36 cellular contexts compared by ENCODE assay signal in genomic region chr13:112226320-112227002, GRCh38.
"Had no signal": no experiment of that assay in that cellular context is flagged by ENCODE, and none has a peak within 500 bp of the region (broad histone marks: within the 10 kb centered on the region; RNA-seq: fewer than 3 reads in every experiment).

No MANE protein-coding gene starts in this region.

- H3K27me3 ChIP-seq: ascending aorta, colonic mucosa had no signal

- H3K9me3 Mint-ChIP-seq: activated B cell treated with CpG ODN at 0.5 μM for 24 hours; activated CD4-positive, alpha-beta memory T cell treated with anti-CD3 and anti-CD28 coated beads for 36 hours; activated CD4-positive, alpha-beta T cell treated with anti-CD3 and anti-CD28 coated beads, Interleukin-2, amount 10 ng/mL, durations not matched to agents 24 days and 14 days; activated naive CD4-positive, alpha-beta T cell treated with anti-CD3 and anti-CD28 coated beads, Interleukin-2, amount 10 ng/mL, durations not matched to agents 7 days and 5 days; activated naive CD4-positive, alpha-beta T cell treated with anti-CD3 and anti-CD28 coated beads, Interleukin-2, amount 50 U/mL, for 72 hours; activated naive CD8-positive, alpha-beta T cell treated with anti-CD3 and anti-CD28 coated beads, Interleukin-2, amount 10 ng/mL, durations not matched to agents 7 days and 5 days; activated T-helper 1 cell treated with anti-CD3 and anti-CD28 coated beads, Interleukin-12 subunit alpha, Interleukin-12 subunit beta, Interleukin-2, Interleukin-4 antibody, amounts not matched to agents 30 ng/mL and 10 ng/mL and 1 ng/mL, durations not matched to agents 14 hours and 24 hours and 36 hours; activated T-helper 2 cell treated with anti-CD3 and anti-CD28 coated beads, Interferon-gamma antibody, Interleukin-2, Interleukin-4, amounts not matched to agents 10 μg/mL and 5 μg/mL and 100 μg/mL, durations not matched to agents 14 hours and 24 hours and 36 hours; T-helper 2 cell treated with Interferon-gamma antibody and Interleukin-4, amounts not matched to agents 5 μg/mL and 100 μg/mL, for 36 hours had no signal

- H3K27ac ChIP-seq: ascending aorta, breast epithelium, cardiac muscle cell, colonic mucosa, epithelial cell of prostate, esophagus squamous epithelium, gastroesophageal sphincter, WERI-Rb-1 had no signal

- H3K36me3 ChIP-seq: ascending aorta, breast epithelium, cardiac muscle cell, colonic mucosa, esophagus squamous epithelium, gastroesophageal sphincter, WERI-Rb-1 had no signal

- H3K4me3 Mint-ChIP-seq: activated B cell treated with CpG ODN at 0.5 μM for 24 hours; activated CD4-positive, alpha-beta memory T cell treated with anti-CD3 and anti-CD28 coated beads for 36 hours; activated CD4-positive, alpha-beta T cell treated with anti-CD3 and anti-CD28 coated beads for 36 hours; activated CD4-positive, alpha-beta T cell treated with anti-CD3 and anti-CD28 coated beads, Interleukin-2, amount 10 ng/mL, durations not matched to agents 24 days and 14 days; activated CD8-positive, alpha-beta memory T cell treated with anti-CD3 and anti-CD28 coated beads, Interleukin-2, amount 10 ng/mL, durations not matched to agents 7 days and 5 days; activated CD8-positive, alpha-beta T cell treated with anti-CD3 and anti-CD28 coated beads, Interleukin-2, amount 10 ng/mL, durations not matched to agents 7 days and 5 days; activated naive CD4-positive, alpha-beta T cell treated with anti-CD3 and anti-CD28 coated beads, Interleukin-2, amount 10 ng/mL, durations not matched to agents 7 days and 5 days; activated naive CD8-positive, alpha-beta T cell treated with anti-CD3 and anti-CD28 coated beads, Interleukin-2, amount 10 ng/mL, durations not matched to agents 7 days and 5 days; activated T-helper 1 cell treated with anti-CD3 and anti-CD28 coated beads, Interleukin-12 subunit alpha, Interleukin-12 subunit beta, Interleukin-2, Interleukin-4 antibody, amounts not matched to agents 30 ng/mL and 10 ng/mL and 1 ng/mL, durations not matched to agents 14 hours and 24 hours and 36 hours; brain; T-helper 17 cell; T-helper 2 cell treated with Interferon-gamma antibody and Interleukin-4, amounts not matched to agents 5 μg/mL and 100 μg/mL, for 36 hours had no signal

- ATAC-seq: activated CD4-positive, alpha-beta T cell treated with anti-CD3 and anti-CD28 coated beads for 36 hours; activated CD4-positive, CD25-positive, alpha-beta regulatory T cell treated with anti-CD3 and anti-CD28 coated beads, Interleukin-2, amount 50 U/mL, for 24 hours; activated CD8-positive, alpha-beta memory T cell treated with anti-CD3 and anti-CD28 coated beads, Interleukin-2, amount 10 ng/mL, durations not matched to agents 7 days and 5 days; activated CD8-positive, alpha-beta T cell treated with anti-CD3 and anti-CD28 coated beads, Interleukin-2, amount 10 ng/mL, durations not matched to agents 7 days and 5 days; activated naive CD4-positive, alpha-beta T cell treated with anti-CD3 and anti-CD28 coated beads, Interleukin-2, amount 50 U/mL, for 72 hours; gastroesophageal sphincter; T-helper 17 cell had no signal

- H3K27ac Mint-ChIP-seq: activated B cell treated with CpG ODN at 0.5 μM for 24 hours; activated CD4-positive, alpha-beta memory T cell treated with anti-CD3 and anti-CD28 coated beads for 36 hours; activated CD4-positive, alpha-beta T cell treated with anti-CD3 and anti-CD28 coated beads for 36 hours; activated CD4-positive, alpha-beta T cell treated with anti-CD3 and anti-CD28 coated beads, Interleukin-2, amount 10 ng/mL, durations not matched to agents 24 days and 14 days; activated CD8-positive, alpha-beta memory T cell treated with anti-CD3 and anti-CD28 coated beads, Interleukin-2, amount 10 ng/mL, durations not matched to agents 7 days and 5 days; activated CD8-positive, alpha-beta T cell treated with anti-CD3 and anti-CD28 coated beads, Interleukin-2, amount 10 ng/mL, durations not matched to agents 7 days and 5 days; activated naive CD4-positive, alpha-beta T cell treated with anti-CD3 and anti-CD28 coated beads, Interleukin-2, amount 10 ng/mL, durations not matched to agents 7 days and 5 days; activated naive CD4-positive, alpha-beta T cell treated with anti-CD3 and anti-CD28 coated beads, Interleukin-2, amount 50 U/mL, for 72 hours; activated naive CD8-positive, alpha-beta T cell treated with anti-CD3 and anti-CD28 coated beads, Interleukin-2, amount 10 ng/mL, durations not matched to agents 7 days and 5 days; activated T-helper 1 cell treated with anti-CD3 and anti-CD28 coated beads, Interleukin-12 subunit alpha, Interleukin-12 subunit beta, Interleukin-2, Interleukin-4 antibody, amounts not matched to agents 30 ng/mL and 10 ng/mL and 1 ng/mL, durations not matched to agents 14 hours and 24 hours and 36 hours; activated T-helper 2 cell treated with anti-CD3 and anti-CD28 coated beads, Interferon-gamma antibody, Interleukin-2, Interleukin-4, amounts not matched to agents 10 μg/mL and 5 μg/mL and 100 μg/mL, durations not matched to agents 14 hours and 24 hours and 36 hours; brain; T-helper 17 cell; T-helper 2 cell treated with Interferon-gamma antibody and Interleukin-4, amounts not matched to agents 5 μg/mL and 100 μg/mL, for 36 hours had no signal

- H3K36me3 Mint-ChIP-seq: activated CD4-positive, alpha-beta memory T cell treated with anti-CD3 and anti-CD28 coated beads for 36 hours; activated CD8-positive, alpha-beta memory T cell treated with anti-CD3 and anti-CD28 coated beads, Interleukin-2, amount 10 ng/mL, durations not matched to agents 7 days and 5 days; activated naive CD4-positive, alpha-beta T cell treated with anti-CD3 and anti-CD28 coated beads, Interleukin-2, amount 10 ng/mL, durations not matched to agents 7 days and 5 days; activated naive CD4-positive, alpha-beta T cell treated with anti-CD3 and anti-CD28 coated beads, Interleukin-2, amount 50 U/mL, for 72 hours; activated naive CD8-positive, alpha-beta T cell treated with anti-CD3 and anti-CD28 coated beads, Interleukin-2, amount 10 ng/mL, durations not matched to agents 7 days and 5 days; brain had no signal

- H3K4me3 ChIP-seq: ascending aorta, breast epithelium, cardiac muscle cell, colonic mucosa, esophagus squamous epithelium, gastroesophageal sphincter had no signal

- H3K9me3 ChIP-seq: ascending aorta, breast epithelium, colonic mucosa, esophagus squamous epithelium, gastroesophageal sphincter had no signal

- H3K4me1 ChIP-seq: ascending aorta, breast epithelium, colonic mucosa, esophagus squamous epithelium, gastroesophageal sphincter had no signal

- H3K4me1 Mint-ChIP-seq: activated B cell treated with CpG ODN at 0.5 μM for 24 hours; activated CD4-positive, alpha-beta T cell treated with anti-CD3 and anti-CD28 coated beads for 36 hours; activated CD4-positive, alpha-beta T cell treated with anti-CD3 and anti-CD28 coated beads, Interleukin-2, amount 10 ng/mL, durations not matched to agents 24 days and 14 days; activated CD8-positive, alpha-beta memory T cell treated with anti-CD3 and anti-CD28 coated beads, Interleukin-2, amount 10 ng/mL, durations not matched to agents 7 days and 5 days; activated naive CD4-positive, alpha-beta T cell treated with anti-CD3 and anti-CD28 coated beads, Interleukin-2, amount 10 ng/mL, durations not matched to agents 7 days and 5 days; activated naive CD8-positive, alpha-beta T cell treated with anti-CD3 and anti-CD28 coated beads, Interleukin-2, amount 10 ng/mL, durations not matched to agents 7 days and 5 days; T-helper 17 cell had no signal

- DNase-seq: activated B cell treated with CpG ODN at 0.5 μM for 24 hours; activated CD4-positive, alpha-beta memory T cell treated with anti-CD3 and anti-CD28 coated beads for 36 hours; activated CD4-positive, alpha-beta T cell treated with anti-CD3 and anti-CD28 coated beads for 36 hours; activated CD4-positive, alpha-beta T cell treated with anti-CD3 and anti-CD28 coated beads, Interleukin-2, amount 10 ng/mL, durations not matched to agents 24 days and 14 days; activated CD8-positive, alpha-beta memory T cell treated with anti-CD3 and anti-CD28 coated beads, Interleukin-2, amount 10 ng/mL, durations not matched to agents 7 days and 5 days; activated CD8-positive, alpha-beta memory T cell treated with anti-CD3 and anti-CD28 coated beads, Interleukin-2, amount 50 U/mL, for 4 hours; activated CD8-positive, alpha-beta T cell treated with anti-CD3 and anti-CD28 coated beads, Interleukin-2, amount 10 ng/mL, durations not matched to agents 7 days and 5 days; activated effector memory CD4-positive, alpha-beta T cell treated with anti-CD3 and anti-CD28 coated beads, Interleukin-2, amount 50 U/mL, for 16 hours; activated naive CD4-positive, alpha-beta T cell treated with anti-CD3 and anti-CD28 coated beads, Interleukin-2, amount 10 ng/mL, durations not matched to agents 7 days and 5 days; activated naive CD8-positive, alpha-beta T cell treated with anti-CD3 and anti-CD28 coated beads, Interleukin-2, amount 10 ng/mL, durations not matched to agents 7 days and 5 days; activated T-cell treated with anti-CD3 and anti-CD28 coated beads, Interleukin-2, amount 50 U/mL, for 1 hour; activated T-cell treated with anti-CD3 and anti-CD28 coated beads, Interleukin-2, amount 50 U/mL, for 48 hours; central memory CD4-positive, alpha-beta T cell; cerebellar nuclear complex; colonic mucosa; effector CD8-positive, alpha-beta T cell; esophagus squamous epithelium; foreskin melanocyte; SW 1271; T-helper 1 cell; T-helper 17 cell; T1000 had no signal

- FAIRE-seq: endometrium, endothelial cell of umbilical vein had no signal

- H3K27me3 Mint-ChIP-seq: activated B cell treated with CpG ODN at 0.5 μM for 24 hours; activated CD4-positive, alpha-beta memory T cell treated with anti-CD3 and anti-CD28 coated beads for 36 hours; activated CD4-positive, alpha-beta T cell treated with anti-CD3 and anti-CD28 coated beads for 36 hours; activated CD4-positive, alpha-beta T cell treated with anti-CD3 and anti-CD28 coated beads, Interleukin-2, amount 10 ng/mL, durations not matched to agents 24 days and 14 days; activated CD8-positive, alpha-beta memory T cell treated with anti-CD3 and anti-CD28 coated beads, Interleukin-2, amount 10 ng/mL, durations not matched to agents 7 days and 5 days; activated naive CD4-positive, alpha-beta T cell treated with anti-CD3 and anti-CD28 coated beads, Interleukin-2, amount 10 ng/mL, durations not matched to agents 7 days and 5 days; activated naive CD8-positive, alpha-beta T cell treated with anti-CD3 and anti-CD28 coated beads, Interleukin-2, amount 10 ng/mL, durations not matched to agents 7 days and 5 days; brain had no signal
